In genomic region chr7:91267558-91267955, GRCh38 we compare ENCODE assay signal across 10 cellular contexts. TPM values are rescaled to one million over a fixed set of nuclear protein-coding genes. Genes with fewer than 3 reads are reported as not detected.
DNase-seq lines count a peak whose midpoint lies in the region; ATAC-seq, FAIRE-seq and TF ChIP-seq lines count a peak whose summit lies in the region.
"Had no signal": no experiment of that assay in that cellular context is flagged by ENCODE, and none has a peak within 500 bp of the region (broad histone marks: within the 10 kb centered on the region; RNA-seq: fewer than 3 reads in every experiment).

No MANE protein-coding gene starts in this region.

- intact Hi-C loops in left lung (cut with DNase I): loop anchor here in 1 of 2 donors (10.0 kb wide), 2 partner anchors 183 to 367 kb away; no protein-coding TSS in a partner anchor

- 52% methylated on average over 7 of the region's 7 CpGs for WGBS in suprapubic skin

- H3K9me3 ChIP-seq in left lung (no peaks in the 10 kb centered on the region), suprapubic skin (no peaks in the 10 kb centered on the region)

- TF ChIP-seq POLR2A in suprapubic skin (IDR thresholded peaks at IDR 0.05): no peak

- H3K36me3 ChIP-seq in bronchial epithelial cell (ENCODE audit: control insufficient read depth, insufficient read depth, low read length): no peaks in the 10 kb centered on the region
- H3K36me3 ChIP-seq in left lung: no peaks in the 10 kb centered on the region
- H3K36me3 ChIP-seq in suprapubic skin: no peaks in the 10 kb centered on the region

- DNase-seq in HFF-Myc (ENCODE audit: extremely low read depth, low read depth): no peak
- DNase-seq in bronchial epithelial cell (ENCODE audit: low read depth): no peak
- no peak for DNase-seq in left lung
- DNase-seq in suprapubic skin (ENCODE audit: low spot score in 2 of 2): no peak
- no peak for DNase-seq in DMS153 treated with DMSO at 0.1 percent for 48 hours (lab: John Stamatoyannopoulos, UW; ENCODE audit: unreplicated experiment)
- DNase-seq in ureter (ENCODE audit: low spot score): no peak
- DNase-seq: activated naive CD4-positive, alpha-beta T cell treated with anti-CD3 and anti-CD28 coated beads, Interleukin-2, amount 10 ng/mL, durations not matched to agents 7 days and 5 days; NCI-H1417 had no signal

- ATAC-seq in left lung (no peak), HG02884 (IDR thresholded peaks at IDR 0.05; ENCODE audit: unreplicated experiment) (no peak), HG03439 (IDR thresholded peaks at IDR 0.05; ENCODE audit: unreplicated experiment) (no peak)

- TF ChIP-seq CTCF in HFF-Myc (IDR thresholded peaks at IDR 0.05; ENCODE audit: low read depth, low read length, missing control alignments): no peak
- TF ChIP-seq CTCF in bronchial epithelial cell (IDR thresholded peaks at IDR 0.05; ENCODE audit: insufficient read depth, low read length, severe bottlenecking): no peak
- no peak for TF ChIP-seq CTCF in left lung (IDR thresholded peaks at IDR 0.05)
- TF ChIP-seq CTCF in suprapubic skin (IDR thresholded peaks at IDR 0.05): no peak

- H3K27ac ChIP-seq in left lung: peak overlapping the region; percentile 95 to 99
- H3K27ac ChIP-seq in suprapubic skin: peak overlapping the region; percentile 98

- H3K4me3 ChIP-seq in HFF-Myc (replicated peaks; ENCODE audit: low read depth, low read length) (peak overlapping the region; percentile 61), bronchial epithelial cell (ENCODE audit: low read depth, low read length) (peak overlapping the region; percentile 7), left lung (peak overlapping the region; percentile 71 to 81), suprapubic skin (peak overlapping the region; percentile 90)

- no peak for TF ChIP-seq EP300 in suprapubic skin (IDR thresholded peaks at IDR 0.05)

- H3K27me3 ChIP-seq in bronchial epithelial cell (ENCODE audit: control insufficient read depth, insufficient read depth, low read length) (peaks cover 3% of the 10 kb centered on the region), left lung (peaks cover 0 to 29% of the 10 kb centered on the region in 2 donors), suprapubic skin (no peaks in the 10 kb centered on the region)

- peaks cover 0 to 28% of the 10 kb centered on the region in 2 donors for H3K4me1 ChIP-seq in left lung
- peaks cover 39% of the 10 kb centered on the region for H3K4me1 ChIP-seq in suprapubic skin

- FAIRE-seq in bronchial epithelial cell (lab: Jason Lieb, UNC): no peak

RNA-seq across cellular contexts. Expression of gene FZD1, which starts 3.3 kb away (rescaled TPM):
- total RNA-seq in bronchial epithelial cell (2.4 and 4.1 TPM in 2 replicates), left lung (10 to 100 TPM; 15.5 to 20.0 TPM), suprapubic skin (10 to 100 TPM; 23.1 to 43.4 (median 34.9) TPM), ureter (20.7 TPM)

Comparison
In these comparisons a context has a peak if more than half of its experiments do, and no peak if none do; other contexts are left out.
1. H3K4me3 ChIP-seq: peak in every context shown above with its lines; median percentile 90 in suprapubic skin; 76 in left lung; 61 in HFF-Myc; 7 in bronchial epithelial cell.